8 cellular contexts compared by ENCODE assay signal in genomic region chr19:8832132-8833021, GRCh38. TPM values are rescaled to one million over a fixed set of nuclear protein-coding genes. Genes with fewer than 3 reads are reported as not detected.
DNase-seq lines count a peak whose midpoint lies in the region; ATAC-seq and TF ChIP-seq lines count a peak whose summit lies in the region.

TSS of gene MBD3L1 (plus strand) at chr19:8832377. CDS start at chr19:8842679, 10,302 bp downstream.
TSS of gene ZNF558 (minus strand) at chr19:8832304. CDS start at chr19:8822659, 9,645 bp downstream.

- H3K27me3 Mint-ChIP-seq in activated CD4-positive, alpha-beta memory T cell treated with anti-CD3 and anti-CD28 coated beads for 36 hours = no peaks in the 10 kb centered on the region

- CTCF ChIA-PET in activated CD4-positive, alpha-beta memory T cell treated with anti-CD3 and anti-CD28 coated beads for 36 hours (lab: Charles Lee) = interaction anchor here (0.9 kb wide), 1 partner anchor 12 kb away, joined by 4 read pairs; no protein-coding TSS in a partner anchor

- intact Hi-C loops in activated CD4-positive, alpha-beta memory T cell treated with anti-CD3 and anti-CD28 coated beads for 36 hours (cut with micrococcal nuclease) = loop anchor here (1.0 to 5.0 kb wide), 5 partner anchors 240 to 935 kb away; partner anchors contain the start of genes RAB11B, ZNF317, ZNF426 and ZNF846
- intact Hi-C loops in dorsolateral prefrontal cortex (cut with DNase I) (no loop called here), lower leg skin (cut with DNase I; ENCODE audit: low total_unique reads) (no loop called here)

- H3K4me3 ChIP-seq in dorsolateral prefrontal cortex (peak within 1 kb of the TSS; percentile 55 to 99 (median 90)), lower leg skin (ENCODE audit: low read depth, poor library complexity, severe bottlenecking) (peak within 1 kb of the TSS; percentile 68)

- H3K4me1 Mint-ChIP-seq in activated CD4-positive, alpha-beta memory T cell treated with anti-CD3 and anti-CD28 coated beads for 36 hours (ENCODE audit: low read depth) = peaks cover 22% of the 10 kb centered on the region

- peaks cover 14% of the 10 kb centered on the region for H3K36me3 Mint-ChIP-seq in activated CD4-positive, alpha-beta memory T cell treated with anti-CD3 and anti-CD28 coated beads for 36 hours

- H3K27me3 ChIP-seq in dorsolateral prefrontal cortex = no peaks in the 10 kb centered on the region

- peak within 1 kb of the TSS; percentile 7 to 98 (median 92) for H3K27ac ChIP-seq in dorsolateral prefrontal cortex

- peak in 1 of 2 donors; percentile 34 for TF ChIP-seq POLR2A in lower leg skin (IDR thresholded peaks at IDR 0.05)

- peak within 1 kb of the TSS; percentile 94 for H3K27ac Mint-ChIP-seq in activated CD4-positive, alpha-beta memory T cell treated with anti-CD3 and anti-CD28 coated beads for 36 hours

- no peaks in the 10 kb centered on the region for H3K9me3 Mint-ChIP-seq in activated CD4-positive, alpha-beta memory T cell treated with anti-CD3 and anti-CD28 coated beads for 36 hours

- POLR2A ChIA-PET in activated CD4-positive, alpha-beta memory T cell treated with anti-CD3 and anti-CD28 coated beads for 36 hours (lab: Charles Lee) = no interaction called here

- DNase-seq in AML-193 (lab: John Stamatoyannopoulos, UW) = peak; percentile 88 to 89
- peak; percentile 89 for DNase-seq in GM19238 (ENCODE audit: insufficient read length, low spot score)
- DNase-seq in NCI-H69 (lab: John Stamatoyannopoulos, UW) = peak; percentile 98
- peak; percentile 99 for DNase-seq in activated CD4-positive, alpha-beta memory T cell treated with anti-CD3 and anti-CD28 coated beads for 36 hours
- DNase-seq in dorsolateral prefrontal cortex = peak; percentile 94 to 100 (median 99)
- peak; percentile 99 to 100 for DNase-seq in lower leg skin (ENCODE audit: low spot score in 2 of 2)
- peak; percentile 98 for DNase-seq in stimulated activated CD4-positive, alpha-beta T cell treated with anti-CD3 and anti-CD28 coated beads, Interleukin-4, amount 100 ng/mL, for 48 hours (ENCODE audit: low read depth in 2 of 2)

- 1% methylated on average over 35 to 50 of the region's 78 CpGs for WGBS in lower leg skin, 2 donors

- ATAC-seq in HG03460 (IDR thresholded peaks at IDR 0.05; ENCODE audit: unreplicated experiment) = peak; percentile 83

- TF ChIP-seq CTCF in dorsolateral prefrontal cortex (IDR thresholded peaks at IDR 0.05 in 54 of 56, conservative IDR thresholded peaks at IDR 0.05 in 2 of 56; ENCODE audit: low read depth in 1 of 56, partially characterized antibody in 56 of 56) (peak in 51 of 56 donors; percentile 20 to 66 (median 45)), lower leg skin (IDR thresholded peaks at IDR 0.05) (no peak)

- H3K4me3 Mint-ChIP-seq in activated CD4-positive, alpha-beta memory T cell treated with anti-CD3 and anti-CD28 coated beads for 36 hours = peak within 1 kb of the TSS; percentile 81

RNA-seq across cellular contexts. Expression of gene MBD3L1, which starts in this region (rescaled TPM):
- total RNA-seq in activated CD4-positive, alpha-beta memory T cell treated with anti-CD3 and anti-CD28 coated beads for 36 hours = not detected
- not detected for total RNA-seq in dorsolateral prefrontal cortex
- total RNA-seq in lower leg skin = not detected

RNA-seq across cellular contexts. Expression of gene ZNF558, which starts in this region (rescaled TPM):
- 10 to 100 TPM; 27.3 to 30.3 TPM for total RNA-seq in activated CD4-positive, alpha-beta memory T cell treated with anti-CD3 and anti-CD28 coated beads for 36 hours
- total RNA-seq in dorsolateral prefrontal cortex (10 to 100 TPM; 15.2 to 37.2 (median 24.4) TPM), lower leg skin (10 to 100 TPM; 17.0 to 47.1 (median 29.5) TPM)

Comparison
In these comparisons a context has a peak if more than half of its experiments do, and no peak if none do; other contexts are left out.
1. Peak in every context shown above with its lines: DNase-seq, ATAC-seq, H3K4me3 ChIP-seq and H3K27ac ChIP-seq.
2. CTCF ChIP-seq: peak in dorsolateral prefrontal cortex (51 of 56); none in lower leg skin (0 of 3).